ENCODE assay signal across 9 cellular contexts in genomic region chr9:89604463-89605180, GRCh38. TPM values are rescaled to one million over a fixed set of nuclear protein-coding genes. Genes with fewer than 3 reads are reported as not detected.
DNase-seq lines count a peak whose midpoint lies in the region; ATAC-seq, FAIRE-seq and TF ChIP-seq lines count a peak whose summit lies in the region.
"Had no signal": no experiment of that assay in that cellular context is flagged by ENCODE, and none has a peak within 500 bp of the region (broad histone marks: within the 10 kb centered on the region; RNA-seq: fewer than 3 reads in every experiment).

Gene GADD45G, plus strand, starts transcription at chr9:89605012. Its CDS starts 110 bp downstream, at chr9:89605122.

- H3K4me3 ChIP-seq in A549 (peak within 1 kb of the TSS; percentile 48), PC-3 (ENCODE audit: low read length) (peak within 1 kb of the TSS; percentile 67), fibroblast of mammary gland (ENCODE audit: control insufficient read depth, low read depth, low read length) (peak within 1 kb of the TSS; percentile 38)

- no peaks in the 10 kb centered on the region for H3K79me2 ChIP-seq in PC-3 (ENCODE audit: low read length)

- CTCF ChIA-PET in A549 (lab: Yijun Ruan, JAX), result interaction anchor here (1.1 to 16.3 kb wide), 13 partner anchors 9 to 516 kb away, joined by 3 to 371 read pairs (median 13); no protein-coding TSS in a partner anchor
- CTCF ChIA-PET in PC-3 (lab: Charles Lee), result no interaction called here

- intact Hi-C loops in PC-3 (cut with micrococcal nuclease), result no loop called here
- intact Hi-C loops in natural killer cell (cut with micrococcal nuclease), result loop anchor here (5.0 to 10.0 kb wide), 2 partner anchors 318 to 1270 kb away; no protein-coding TSS in a partner anchor

- H3K9me3 Mint-ChIP-seq in activated T-helper 17 cell treated with anti-CD3 and anti-CD28 coated beads, Interleukin-2, amount 50 U/mL, for 72 hours, result no peaks in the 10 kb centered on the region
- no peaks in the 10 kb centered on the region for H3K9me3 Mint-ChIP-seq in natural killer cell
- H3K9me3 Mint-ChIP-seq in stimulated activated memory B cell treated with anti-CD40 and anti-IgM and Interleukin-4, amounts not matched to agents 10 μg/mL and 1 μg/mL and 100 μg/mL, for 72 hours, result no peaks in the 10 kb centered on the region

- no peaks in the 10 kb centered on the region for H3K27me3 Mint-ChIP-seq in activated T-helper 17 cell treated with anti-CD3 and anti-CD28 coated beads, Interleukin-2, amount 50 U/mL, for 72 hours
- H3K27me3 Mint-ChIP-seq in natural killer cell (ENCODE audit: low read depth in 2 of 2), result peaks cover 37 to 47% of the 10 kb centered on the region in 2 donors
- H3K27me3 Mint-ChIP-seq in stimulated activated memory B cell treated with anti-CD40 and anti-IgM and Interleukin-4, amounts not matched to agents 10 μg/mL and 1 μg/mL and 100 μg/mL, for 72 hours, result peaks cover 22% of the 10 kb centered on the region

- H3K4me1 Mint-ChIP-seq in activated T-helper 17 cell treated with anti-CD3 and anti-CD28 coated beads, Interleukin-2, amount 50 U/mL, for 72 hours, result peaks cover 14% of the 10 kb centered on the region
- H3K4me1 Mint-ChIP-seq in natural killer cell, result peaks cover 6 to 32% of the 10 kb centered on the region in 2 donors
- peaks cover 40% of the 10 kb centered on the region for H3K4me1 Mint-ChIP-seq in stimulated activated memory B cell treated with anti-CD40 and anti-IgM and Interleukin-4, amounts not matched to agents 10 μg/mL and 1 μg/mL and 100 μg/mL, for 72 hours

- H3K27ac Mint-ChIP-seq in activated T-helper 17 cell treated with anti-CD3 and anti-CD28 coated beads, Interleukin-2, amount 50 U/mL, for 72 hours, result peak within 1 kb of the TSS; percentile 89
- H3K27ac Mint-ChIP-seq in natural killer cell, result peak within 1 kb of the TSS in 1 of 2 donors; percentile 76
- peak within 1 kb of the TSS; percentile 77 for H3K27ac Mint-ChIP-seq in stimulated activated memory B cell treated with anti-CD40 and anti-IgM and Interleukin-4, amounts not matched to agents 10 μg/mL and 1 μg/mL and 100 μg/mL, for 72 hours

- H3K27ac ChIP-seq in A549, result peak within 1 kb of the TSS; percentile 65 to 83
- H3K27ac ChIP-seq in PC-3 (ENCODE audit: low read length), result peak within 1 kb of the TSS; percentile 71

- H3K36me3 Mint-ChIP-seq in activated T-helper 17 cell treated with anti-CD3 and anti-CD28 coated beads, Interleukin-2, amount 50 U/mL, for 72 hours (ENCODE audit: low read depth), result peaks cover 26% of the 10 kb centered on the region
- no peaks in the 10 kb centered on the region for H3K36me3 Mint-ChIP-seq in natural killer cell
- H3K36me3 Mint-ChIP-seq in stimulated activated memory B cell treated with anti-CD40 and anti-IgM and Interleukin-4, amounts not matched to agents 10 μg/mL and 1 μg/mL and 100 μg/mL, for 72 hours, result no peaks in the 10 kb centered on the region

- H4K20me1 ChIP-seq in PC-3 (ENCODE audit: low read length), result no peaks in the 10 kb centered on the region

- peak; percentile 51 to 56 for DNase-seq in A549 (ENCODE audit: low read depth in 1 of 2, low spot score in 1 of 2)
- peak; percentile 67 for DNase-seq in HuH-7.5 (ENCODE audit: low spot score)
- peak; percentile 32 for DNase-seq in PC-3
- DNase-seq in fibroblast of mammary gland (ENCODE audit: low read depth), result peak; percentile 78
- peak; percentile 72 for DNase-seq in natural killer cell

- TF ChIP-seq EP300 in A549 (IDR thresholded peaks at IDR 0.05), result no peak

- H3K9me3 ChIP-seq in A549, result no peaks in the 10 kb centered on the region
- no peaks in the 10 kb centered on the region for H3K9me3 ChIP-seq in PC-3 (ENCODE audit: low read length)

- in situ Hi-C loops in GM18951 (cut with MboI; ENCODE audit: low sequenced_read_pairs, unreplicated experiment), result loop anchor here (25.0 kb wide), 1 partner anchor 308 kb away; no protein-coding TSS in a partner anchor

- peaks cover 34% of the 10 kb centered on the region for H3K27me3 ChIP-seq in PC-3 (ENCODE audit: low read length)

- peak; percentile 70 for TF ChIP-seq POLR2A in A549 (IDR thresholded peaks at IDR 0.05; ENCODE audit: low read length)
- TF ChIP-seq POLR2A in GM18951 (IDR thresholded peaks at IDR 0.05; ENCODE audit: extremely low read depth, insufficient read depth, insufficient read length), result peak; percentile 47

- peak within 1 kb of the TSS; percentile 95 for H2AFZ ChIP-seq in PC-3 (ENCODE audit: low read length)

- POLR2A ChIA-PET in A549 (lab: Yijun Ruan, JAX) (interaction anchor here (0.8 kb wide), 1 partner anchor 1166 kb away, joined by 10 read pairs; no protein-coding TSS in a partner anchor), PC-3 (lab: Charles Lee; ENCODE audit: unreplicated experiment) (no interaction called here)

- H3K4me2 ChIP-seq in A549 (peak within 1 kb of the TSS; percentile 99), PC-3 (ENCODE audit: low read length) (peak within 1 kb of the TSS; percentile 93)

- no peak for TF ChIP-seq RAD21 in A549 (conservative IDR thresholded peaks at IDR 0.05 in 1 of 2, IDR thresholded peaks at IDR 0.05 in 1 of 2)

- 6% methylated on average over 21 of the region's 41 CpGs for WGBS in A549 (ENCODE audit: missing lambda C conversion rate)

- BruUV-seq in PC-3 (replicated peaks; lab: Mats Ljungman, UMichigan), result no TSS peak

- no peak for TF ChIP-seq CTCF in A549 (IDR thresholded peaks at IDR 0.05)
- no peak for TF ChIP-seq CTCF in PC-3 (conservative IDR thresholded peaks at IDR 0.05; ENCODE audit: low read depth, low read length)
- no peak for TF ChIP-seq CTCF in fibroblast of mammary gland (conservative IDR thresholded peaks at IDR 0.05; ENCODE audit: control insufficient read depth, insufficient read depth, low read depth, low read length)
- no peak for TF ChIP-seq CTCF in natural killer cell (IDR thresholded peaks at IDR 0.05)

- ATAC-seq in A549, result peak; percentile 45 to 66; a peak in 5 of 6 replicates
- no peak for ATAC-seq in PC-3
- peak; percentile 65 for ATAC-seq in activated T-helper 17 cell treated with anti-CD3 and anti-CD28 coated beads, Interleukin-2, amount 50 U/mL, for 72 hours (replicated peaks)
- ATAC-seq in natural killer cell, result peak; percentile 72 to 85 (median 84)
- ATAC-seq in stimulated activated memory B cell treated with anti-CD40 and anti-IgM and Interleukin-4, amounts not matched to agents 10 μg/mL and 1 μg/mL and 100 μg/mL, for 72 hours, result peak; percentile 81

- no peaks in the 10 kb centered on the region for H3K9me2 ChIP-seq in PC-3 (replicated peaks; ENCODE audit: low read length)

- peaks cover 21% of the 10 kb centered on the region for H3K4me1 ChIP-seq in A549
- peaks cover 18% of the 10 kb centered on the region for H3K4me1 ChIP-seq in PC-3 (ENCODE audit: insufficient read depth, low read length)

- H3K4me3 Mint-ChIP-seq in activated T-helper 17 cell treated with anti-CD3 and anti-CD28 coated beads, Interleukin-2, amount 50 U/mL, for 72 hours, result peak within 1 kb of the TSS; percentile 80
- peak within 1 kb of the TSS; percentile 87 for H3K4me3 Mint-ChIP-seq in natural killer cell
- peak within 1 kb of the TSS; percentile 88 for H3K4me3 Mint-ChIP-seq in stimulated activated memory B cell treated with anti-CD40 and anti-IgM and Interleukin-4, amounts not matched to agents 10 μg/mL and 1 μg/mL and 100 μg/mL, for 72 hours

- H3K36me3 ChIP-seq in PC-3 (ENCODE audit: low read depth, low read length), result no peaks in the 10 kb centered on the region

- no peaks in the 10 kb centered on the region for H3F3A ChIP-seq in PC-3 (ENCODE audit: low read length, unreplicated experiment)

- FAIRE-seq in A549 (lab: Jason Lieb, UNC), result no peak
- FAIRE-seq: G401.6 had no signal

- H3K9ac ChIP-seq in PC-3 (ENCODE audit: low read length), result peak within 1 kb of the TSS; percentile 56

TF ChIP-seq in A549, 52 proteins besides CTCF, POLR2A, EP300 and RAD21 (continues in another document):
- TF ChIP-seq ELK1 (IDR thresholded peaks at IDR 0.05; ENCODE audit: low read depth, low read length) (no peak), HOXB13 (CRISPR knock-in tag; IDR thresholded peaks at IDR 0.05; ENCODE audit: low read depth) (no peak), RCOR1 (IDR thresholded peaks at IDR 0.05; ENCODE audit: low read depth, low read length) (no peak), CBX2 (IDR thresholded peaks at IDR 0.05; ENCODE audit: borderline replicate concordance, low read depth) (no peak), ATOH8 (CRISPR knock-in tag; IDR thresholded peaks at IDR 0.05; ENCODE audit: low read depth) (no peak), MAX (IDR thresholded peaks at IDR 0.05) (peak; percentile 63; the same call in 1 of the 2 replicates), SMC3 (IDR thresholded peaks at IDR 0.05) (no peak), BHLHE40 (IDR thresholded peaks at IDR 0.05; ENCODE audit: low read depth, low read length) (peak; percentile 61; the same call in 1 of the 2 replicates)

RNA-seq across cellular contexts. Expression of gene GADD45G, which starts in this region (rescaled TPM):
- polyA plus RNA-seq in A549 (2011; rRNA removed) (0.16 TPM in 1 of 2 replicates, not detected in the other), A549 (2017; fragmentation: RNase III; extraction: RNeasy Plus Mini Kit Qiagen cat#74134 plus additional on column Dnase treatment) (0.09 to 0.17 TPM (median 0.15 TPM) in 3 replicates)
- polyA plus RNA-seq in A549 (2012; cell fraction: cytosol; rRNA removed), result 0.73 and 0.94 TPM in 2 replicates
- polyA plus RNA-seq in A549 (2012; cell fraction: nucleus; rRNA removed), result 1.2 and 1.4 TPM in 2 replicates
- not detected in 2 replicates for polyA minus RNA-seq in A549 (2011; rRNA and poly(A)+ RNA removed)
- total RNA-seq in PC-3 (2014; rRNA removed) (0.69 and 2.1 TPM in 2 replicates), natural killer cell (1 to 10 TPM; 2.6 to 3.2 (median 2.8) TPM)
- total RNA-seq in activated T-helper 17 cell treated with anti-CD3 and anti-CD28 coated beads, Interleukin-2, amount 50 U/mL, for 72 hours, result 10 to 100 TPM in 1 of 2 donors, 1 to 10 TPM in 1; 5.7 to 11.7 TPM
